Comparison of ENCODE assay signal across 17 cellular contexts in genomic region chr3:78995087-78995486, GRCh38.
DNase-seq lines count a peak whose midpoint lies in the region; ATAC-seq and TF ChIP-seq lines count a peak whose summit lies in the region.
"Had no signal": no experiment of that assay in that cellular context is flagged by ENCODE, and none has a peak within 500 bp of the region (broad histone marks: within the 10 kb centered on the region; RNA-seq: fewer than 3 reads in every experiment).

No MANE protein-coding gene starts in this region.

- H3K36me3 ChIP-seq in GM23338 (ENCODE audit: insufficient read depth), result no peaks in the 10 kb centered on the region
- H3K36me3 ChIP-seq in PC-3 (ENCODE audit: low read depth, low read length), result no peaks in the 10 kb centered on the region
- no peaks in the 10 kb centered on the region for H3K36me3 ChIP-seq in iPS-18a (ENCODE audit: control insufficient read depth, low read depth, low read length)
- no peaks in the 10 kb centered on the region for H3K36me3 ChIP-seq in skeletal muscle satellite cell (ENCODE audit: insufficient read depth, low read length)

- H3K27me3 ChIP-seq in GM23338 (ENCODE audit: insufficient read depth) (no peaks in the 10 kb centered on the region), PC-3 (ENCODE audit: low read length) (no peaks in the 10 kb centered on the region), iPS-18a (ENCODE audit: control insufficient read depth, insufficient read depth, low read length) (no peaks in the 10 kb centered on the region), skeletal muscle satellite cell (ENCODE audit: control insufficient read depth, insufficient read depth, low read length) (no peaks in the 10 kb centered on the region)

- H3K36me3 Mint-ChIP-seq in GM23338 (ENCODE audit: low read depth), result peaks cover 17% of the 10 kb centered on the region; the same call in 2 of the 3 replicates

- H3K9me3 Mint-ChIP-seq in GM23338, result peaks cover 4% of the 10 kb centered on the region; the same call in 2 of the 3 replicates

- H3K4me1 ChIP-seq in GM23338 (ENCODE audit: insufficient read depth) (peaks cover 18% of the 10 kb centered on the region), PC-3 (ENCODE audit: insufficient read depth, low read length) (peaks cover 28% of the 10 kb centered on the region), iPS-18a (ENCODE audit: control insufficient read depth, low read depth, low read length) (peaks cover 25% of the 10 kb centered on the region), skeletal muscle satellite cell (ENCODE audit: control insufficient read depth, insufficient read depth, low read length) (peaks cover 13% of the 10 kb centered on the region)

- no peak for TF ChIP-seq CTCF in GM23338 (conservative IDR thresholded peaks at IDR 0.05; ENCODE audit: low read depth in 2 of 2)
- TF ChIP-seq CTCF in PC-3 (conservative IDR thresholded peaks at IDR 0.05; ENCODE audit: low read depth, low read length), result no peak

- H3K4me1 Mint-ChIP-seq in GM23338, result peaks cover 28% of the 10 kb centered on the region

- H3K79me2 ChIP-seq in GM23338 (replicated peaks; ENCODE audit: insufficient read depth) (peaks cover 80% of the 10 kb centered on the region), PC-3 (ENCODE audit: low read length) (no peaks in the 10 kb centered on the region)

- H3K9me2 ChIP-seq in GM23338 (ENCODE audit: insufficient read depth), result no peaks in the 10 kb centered on the region
- no peaks in the 10 kb centered on the region for H3K9me2 ChIP-seq in PC-3 (replicated peaks; ENCODE audit: low read length)
- H3K9me2 ChIP-seq: SK-N-SH had no signal

- intact Hi-C loops in PC-3 (cut with micrococcal nuclease), result no loop called here

- 0 out of 3 replicates have a peak overlapping the region, but pooled peaks have one; percentile 15 for H3K4me3 Mint-ChIP-seq in GM23338
- H3K4me3 Mint-ChIP-seq: CD4-positive, alpha-beta T cell had no signal

- H3K9me3 ChIP-seq in PC-3 (ENCODE audit: low read length) (no peaks in the 10 kb centered on the region), iPS-18a (ENCODE audit: control insufficient read depth, low read depth, low read length) (no peaks in the 10 kb centered on the region), skeletal muscle satellite cell (replicated peaks; ENCODE audit: low read length) (no peaks in the 10 kb centered on the region)

- H4K20me1 ChIP-seq in GM23338 (replicated peaks; ENCODE audit: insufficient read depth) (0 out of 2 replicates have a peak, but pooled peaks cover 4% of the 10 kb centered on the region), PC-3 (ENCODE audit: low read length) (no peaks in the 10 kb centered on the region)

- H3K27ac Mint-ChIP-seq in GM23338, result peak overlapping the region; percentile 76; the same call in 1 of the 2 replicates
- H3K27ac Mint-ChIP-seq: CD4-positive, alpha-beta T cell had no signal

- H2AFZ ChIP-seq in GM23338, result no peak overlapping the region
- no peak overlapping the region for H2AFZ ChIP-seq in PC-3 (ENCODE audit: low read length)

- CTCF ChIA-PET in PC-3 (lab: Charles Lee), result no interaction called here

- H3K4me2 ChIP-seq in GM23338 (peak overlapping the region; percentile 48), PC-3 (ENCODE audit: low read length) (peak overlapping the region; percentile 13; the same call in 1 of the 2 replicates), skeletal muscle satellite cell (ENCODE audit: low read length) (peak overlapping the region; percentile 38)
- H3K4me2 ChIP-seq: SK-N-SH had no signal

- peak; percentile 24; the same call in 1 of the 3 replicates for ATAC-seq in GM23338
- no peak for ATAC-seq in PC-3
- no peak for ATAC-seq in GM21576 (IDR thresholded peaks at IDR 0.05; ENCODE audit: unreplicated experiment)

- no peaks in the 10 kb centered on the region for H3K27me3 Mint-ChIP-seq in GM23338 (ENCODE audit: insufficient read depth, low read depth, poor library complexity)
- H3K27me3 Mint-ChIP-seq: CD4-positive, alpha-beta T cell had no signal

- H3K9ac ChIP-seq in PC-3 (ENCODE audit: low read length) (no peak overlapping the region), iPS-18a (ENCODE audit: low read length) (no peak overlapping the region), skeletal muscle satellite cell (ENCODE audit: low read depth, low read length) (no peak overlapping the region)
- H3K9ac ChIP-seq: SK-N-SH had no signal

- BruUV-seq in PC-3 (replicated peaks; lab: Mats Ljungman, UMichigan), result no TSS peak

- H3K27ac ChIP-seq in GM23338 (ENCODE audit: low read depth) (0 out of 2 replicates have a peak overlapping the region, but pooled peaks have one; percentile 77), PC-3 (ENCODE audit: low read length) (peak overlapping the region; percentile 6; the same call in 1 of the 2 replicates), iPS-18a (ENCODE audit: low read length) (no peak overlapping the region)
- H3K27ac ChIP-seq: HL-60 had no signal

- POLR2A ChIA-PET in PC-3 (lab: Charles Lee; ENCODE audit: unreplicated experiment), result no interaction called here

- H3K4me3 ChIP-seq in GM23338 (peak overlapping the region; percentile 15; the same call in 1 of the 2 replicates), PC-3 (ENCODE audit: low read length) (no peak overlapping the region), iPS-18a (ENCODE audit: low read length) (peak overlapping the region; percentile 45), skeletal muscle satellite cell (ENCODE audit: low read length) (no peak overlapping the region)

- H3F3A ChIP-seq in GM23338 (replicated peaks; ENCODE audit: low read depth) (no peaks in the 10 kb centered on the region), PC-3 (ENCODE audit: low read length, unreplicated experiment) (no peaks in the 10 kb centered on the region)

- DNase-seq in GM23338 (ENCODE audit: low spot score) (no peak), PC-3 (no peak), T-helper 9 cell (no peak), NCI-H1930 (lab: John Stamatoyannopoulos, UW) (no peak)
- DNase-seq: CD4-positive, alpha-beta T cell; DMS53; EL; Kasumi-1; NCI-H1092 treated with DMSO at 0.1 percent for 48 hours; NCI-H510A; RPMI8226; SHP77 treated with DMSO at 0.1 percent for 48 hours; SK-N-SH had no signal

TF ChIP-seq in GM23338, 12 proteins besides CTCF, POLR2A, EP300 and RAD21 (continues in another document):
- TF ChIP-seq NANOG (IDR thresholded peaks at IDR 0.05; ENCODE audit: borderline replicate concordance) (no peak), EZH2phosphoT487 (IDR thresholded peaks at IDR 0.05; ENCODE audit: unreplicated experiment) (no peak), JUNB (IDR thresholded peaks at IDR 0.05; ENCODE audit: unreplicated experiment) (no peak), POLR2AphosphoS5 (IDR thresholded peaks at IDR 0.05; ENCODE audit: low read depth) (no peak)
- TF ChIP-seq, protein P1, sequence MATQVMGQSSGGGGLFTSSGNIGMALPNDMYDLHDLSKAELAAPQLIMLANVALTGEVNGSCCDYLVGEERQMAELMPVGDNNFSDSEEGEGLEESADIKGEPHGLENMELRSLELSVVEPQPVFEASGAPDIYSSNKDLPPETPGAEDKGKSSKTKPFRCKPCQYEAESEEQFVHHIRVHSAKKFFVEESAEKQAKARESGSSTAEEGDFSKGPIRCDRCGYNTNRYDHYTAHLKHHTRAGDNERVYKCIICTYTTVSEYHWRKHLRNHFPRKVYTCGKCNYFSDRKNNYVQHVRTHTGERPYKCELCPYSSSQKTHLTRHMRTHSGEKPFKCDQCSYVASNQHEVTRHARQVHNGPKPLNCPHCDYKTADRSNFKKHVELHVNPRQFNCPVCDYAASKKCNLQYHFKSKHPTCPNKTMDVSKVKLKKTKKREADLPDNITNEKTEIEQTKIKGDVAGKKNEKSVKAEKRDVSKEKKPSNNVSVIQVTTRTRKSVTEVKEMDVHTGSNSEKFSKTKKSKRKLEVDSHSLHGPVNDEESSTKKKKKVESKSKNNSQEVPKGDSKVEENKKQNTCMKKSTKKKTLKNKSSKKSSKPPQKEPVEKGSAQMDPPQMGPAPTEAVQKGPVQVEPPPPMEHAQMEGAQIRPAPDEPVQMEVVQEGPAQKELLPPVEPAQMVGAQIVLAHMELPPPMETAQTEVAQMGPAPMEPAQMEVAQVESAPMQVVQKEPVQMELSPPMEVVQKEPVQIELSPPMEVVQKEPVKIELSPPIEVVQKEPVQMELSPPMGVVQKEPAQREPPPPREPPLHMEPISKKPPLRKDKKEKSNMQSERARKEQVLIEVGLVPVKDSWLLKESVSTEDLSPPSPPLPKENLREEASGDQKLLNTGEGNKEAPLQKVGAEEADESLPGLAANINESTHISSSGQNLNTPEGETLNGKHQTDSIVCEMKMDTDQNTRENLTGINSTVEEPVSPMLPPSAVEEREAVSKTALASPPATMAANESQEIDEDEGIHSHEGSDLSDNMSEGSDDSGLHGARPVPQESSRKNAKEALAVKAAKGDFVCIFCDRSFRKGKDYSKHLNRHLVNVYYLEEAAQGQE (IDR thresholded peaks at IDR 0.05; ENCODE audit: unreplicated experiment), result no peak

Comparison
In these comparisons a context has a peak if more than half of its experiments do, and no peak if none do; other contexts are left out.
1. H3K4me3 ChIP-seq: peak in GM23338 (single experiment) and iPS-18a (single experiment); none in PC-3 (single experiment) and skeletal muscle satellite cell (single experiment).
2. Peak in every context shown above with its lines, with median percentiles within 50 percentile points of each other: H3K4me2 ChIP-seq.